ENCODE assay signal across 8 cellular contexts in the genomic region with DNA sequence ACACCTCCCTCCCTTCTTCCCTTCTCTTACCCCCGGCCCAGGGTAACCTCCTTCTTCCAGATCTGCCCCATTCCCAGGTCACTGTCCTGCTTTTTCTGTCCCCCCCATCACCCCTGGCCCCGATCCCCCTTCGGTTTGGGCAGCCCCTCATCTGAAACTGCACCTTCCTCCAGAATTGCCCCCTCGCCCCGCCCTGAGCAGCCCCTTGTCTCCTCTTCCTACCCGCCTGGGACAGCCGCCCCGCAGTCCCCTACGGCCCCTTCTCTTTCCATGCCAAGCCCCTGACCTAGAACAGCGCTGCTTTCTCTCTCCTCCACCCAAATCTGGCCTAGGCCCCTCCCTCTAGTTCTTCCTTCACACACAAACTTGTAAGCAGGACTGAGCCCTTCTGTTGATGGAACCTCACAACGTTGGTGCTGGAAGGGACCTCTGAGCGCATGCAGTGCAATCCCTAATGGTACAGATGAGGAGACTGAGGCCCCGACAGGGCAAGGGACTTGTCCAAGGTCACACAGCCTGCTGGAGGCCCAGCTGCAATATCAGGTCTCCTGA. TPM values are rescaled to one million over a fixed set of nuclear protein-coding genes. Genes with fewer than 3 reads are reported as not detected.
DNase-seq lines count a peak whose midpoint lies in the region; TF ChIP-seq lines count a peak whose summit lies in the region.

No MANE protein-coding gene starts in this region.

- no peak for TF ChIP-seq CTCF in epithelial cell of proximal tubule (conservative IDR thresholded peaks at IDR 0.05; ENCODE audit: low read depth, low read length)
- no peak for TF ChIP-seq CTCF in neural progenitor cell (IDR thresholded peaks at IDR 0.05)

- peaks cover 11% of the 10 kb centered on the region for H3K4me1 ChIP-seq in neural progenitor cell

- peaks cover 10% of the 10 kb centered on the region for H3F3A ChIP-seq in neural progenitor cell (ENCODE audit: low read depth)

- no peak overlapping the region for H3K27ac ChIP-seq in neural progenitor cell

- peak overlapping the region; percentile 90 for H3K27ac Mint-ChIP-seq in T-helper 2 cell treated with Interferon-gamma antibody and Interleukin-4, amounts not matched to agents 5 μg/mL and 100 μg/mL, for 36 hours
- peak overlapping the region; percentile 72 for H3K27ac Mint-ChIP-seq in neural progenitor cell

- H3K4me1 Mint-ChIP-seq in T-helper 2 cell treated with Interferon-gamma antibody and Interleukin-4, amounts not matched to agents 5 μg/mL and 100 μg/mL, for 36 hours (ENCODE audit: low read depth): peaks cover 35% of the 10 kb centered on the region
- peaks cover 39% of the 10 kb centered on the region for H3K4me1 Mint-ChIP-seq in neural progenitor cell

- H3K4me3 ChIP-seq in epithelial cell of proximal tubule (ENCODE audit: low read depth, low read length): peak overlapping the region; percentile 95
- peak overlapping the region; percentile 84 for H3K4me3 ChIP-seq in neural progenitor cell

- DNase-seq in DMS79 treated with DMSO at 0.1 percent for 48 hours (lab: John Stamatoyannopoulos, UW): peak; percentile 5
- DNase-seq in DMS79 (lab: John Stamatoyannopoulos, UW): no peak
- peak; percentile 14 for DNase-seq in T-helper 2 cell treated with Interferon-gamma antibody and Interleukin-4, amounts not matched to agents 5 μg/mL and 100 μg/mL, for 36 hours (ENCODE audit: low spot score)
- no peak for DNase-seq in epithelial cell of proximal tubule (ENCODE audit: low read depth)
- peak; percentile 52 for DNase-seq in neural progenitor cell (ENCODE audit: low spot score)
- no peak for DNase-seq in T1000 (lab: John Stamatoyannopoulos, UW)
- no peak for DNase-seq in NCI-H1436 (lab: John Stamatoyannopoulos, UW)
- DNase-seq in NCI-H748 (lab: John Stamatoyannopoulos, UW; ENCODE audit: unreplicated experiment): no peak

- H3K4me3 Mint-ChIP-seq in T-helper 2 cell treated with Interferon-gamma antibody and Interleukin-4, amounts not matched to agents 5 μg/mL and 100 μg/mL, for 36 hours: peak overlapping the region; percentile 94
- peak overlapping the region; percentile 93 for H3K4me3 Mint-ChIP-seq in neural progenitor cell

- H3K79me2 ChIP-seq in neural progenitor cell (ENCODE audit: low read depth): peaks cover 30% of the 10 kb centered on the region

- H4K20me1 ChIP-seq in neural progenitor cell (ENCODE audit: low read depth): peaks cover 34% of the 10 kb centered on the region

- no peaks in the 10 kb centered on the region for H3K27me3 ChIP-seq in neural progenitor cell

- H2AFZ ChIP-seq in neural progenitor cell (replicated peaks): peak overlapping the region; percentile 43

- H3K27me3 Mint-ChIP-seq in T-helper 2 cell treated with Interferon-gamma antibody and Interleukin-4, amounts not matched to agents 5 μg/mL and 100 μg/mL, for 36 hours (ENCODE audit: low read depth): no peaks in the 10 kb centered on the region
- H3K27me3 Mint-ChIP-seq in neural progenitor cell (ENCODE audit: insufficient read depth, low read depth): no peaks in the 10 kb centered on the region

- no peaks in the 10 kb centered on the region for H3K9me3 ChIP-seq in neural progenitor cell (ENCODE audit: low read depth)

- no peaks in the 10 kb centered on the region for H3K9me3 Mint-ChIP-seq in T-helper 2 cell treated with Interferon-gamma antibody and Interleukin-4, amounts not matched to agents 5 μg/mL and 100 μg/mL, for 36 hours
- no peaks in the 10 kb centered on the region for H3K9me3 Mint-ChIP-seq in neural progenitor cell

- H3K4me2 ChIP-seq in neural progenitor cell: peak overlapping the region; percentile 87

- peaks cover 18% of the 10 kb centered on the region for H3K36me3 Mint-ChIP-seq in T-helper 2 cell treated with Interferon-gamma antibody and Interleukin-4, amounts not matched to agents 5 μg/mL and 100 μg/mL, for 36 hours (ENCODE audit: low read depth)
- peaks cover 10% of the 10 kb centered on the region for H3K36me3 Mint-ChIP-seq in neural progenitor cell

- no peaks in the 10 kb centered on the region for H3K36me3 ChIP-seq in neural progenitor cell

- H3K9ac ChIP-seq in neural progenitor cell: peak overlapping the region; percentile 81

RNA-seq across cellular contexts. Expression of a gene that starts 0.6 kb away (rescaled TPM):
- total RNA-seq in epithelial cell of proximal tubule: 66.4 and 94.2 TPM in 2 replicates
- total RNA-seq in neural progenitor cell (ENCODE audit: low replicate concordance): 75.0 and 103 TPM in 2 replicates

RNA-seq across cellular contexts. Expression of a gene that starts 6.0 kb away (rescaled TPM):
- total RNA-seq in epithelial cell of proximal tubule (19.5 and 22.4 TPM in 2 replicates), neural progenitor cell (ENCODE audit: low replicate concordance) (11.3 and 22.4 TPM in 2 replicates)

RNA-seq across cellular contexts. Expression of a gene that starts 24.4 kb away (rescaled TPM):
- total RNA-seq in epithelial cell of proximal tubule (not detected in 2 replicates), neural progenitor cell (ENCODE audit: low replicate concordance) (0.50 TPM in 1 of 2 replicates, not detected in the other)

RNA-seq across cellular contexts. Expression of a gene that starts 28.7 kb away (rescaled TPM):
- total RNA-seq in epithelial cell of proximal tubule (108 and 122 TPM in 2 replicates), neural progenitor cell (ENCODE audit: low replicate concordance) (73.1 and 88.3 TPM in 2 replicates)

RNA-seq across cellular contexts. Expression of a gene that starts 29.0 kb away (rescaled TPM):
- total RNA-seq in epithelial cell of proximal tubule: 70.8 and 109 TPM in 2 replicates
- 122 and 165 TPM in 2 replicates for total RNA-seq in neural progenitor cell (ENCODE audit: low replicate concordance)

Comparison
In these comparisons a context has a peak if more than half of its experiments do, and no peak if none do; other contexts are left out.
1. DNase-seq: peak in DMS79 treated with DMSO at 0.1 percent for 48 hours (single experiment), T-helper 2 cell treated with Interferon-gamma antibody and Interleukin-4, amounts not matched to agents 5 μg/mL and 100 μg/mL, for 36 hours (single experiment) and neural progenitor cell (single experiment); none in DMS79 (single experiment), epithelial cell of proximal tubule (single experiment), T1000 (single experiment), NCI-H1436 (single experiment) and NCI-H748 (single experiment).